8 cellular contexts compared by ENCODE assay signal in the genomic region with DNA sequence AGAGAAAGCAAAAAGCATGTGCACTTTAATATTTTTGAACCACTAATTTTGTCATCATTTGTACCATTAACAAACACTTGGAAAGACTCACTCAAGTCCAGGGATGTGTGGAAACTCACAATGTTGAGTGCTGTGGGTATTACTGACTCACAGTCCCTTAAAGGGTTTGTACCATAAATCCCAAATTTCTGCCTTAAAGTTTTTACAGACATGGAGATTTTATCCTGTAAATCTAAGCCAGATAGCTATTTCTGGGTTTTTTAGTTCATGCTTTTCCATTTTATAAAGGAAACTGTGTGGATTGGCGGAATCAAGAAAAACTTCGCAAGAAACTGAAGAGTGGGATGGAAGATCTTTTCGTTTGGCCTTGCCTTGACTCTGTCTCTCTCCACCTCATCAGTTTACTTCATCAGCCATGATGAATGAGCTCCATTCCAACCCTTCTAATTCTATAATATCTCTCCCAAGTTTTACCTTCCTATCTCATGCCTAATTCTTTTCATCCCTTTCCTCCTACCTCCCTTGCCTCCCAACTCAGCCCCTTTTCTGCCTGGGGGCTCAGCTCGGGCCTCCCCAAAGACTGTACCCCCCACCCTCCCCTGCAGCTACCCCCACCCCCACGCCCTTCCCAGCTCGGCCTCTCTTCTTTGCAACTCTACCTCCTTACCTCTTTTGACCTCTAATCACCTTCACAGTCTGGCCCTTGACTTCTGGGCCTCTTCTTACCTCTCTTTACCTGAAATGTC.
DNase-seq lines count a peak whose midpoint lies in the region; ATAC-seq, FAIRE-seq and TF ChIP-seq lines count a peak whose summit lies in the region.

No MANE protein-coding gene starts in this region.

- peak overlapping the region; percentile 79 for H3K27ac ChIP-seq in RWPE1
- H3K27ac ChIP-seq in pancreas = peak overlapping the region in 3 of 4 donors; percentile 98 to 100 (median 99)

- H3K36me3 ChIP-seq in GM06990 (ENCODE audit: control insufficient read depth, insufficient read depth, low read length) (no peaks in the 10 kb centered on the region; the same call in 1 of the 2 replicates), pancreas (no peaks in the 10 kb centered on the region)

- no peak for FAIRE-seq in pancreas (lab: Jason Lieb, UNC)

- DNase-seq in GM06990 (ENCODE audit: extremely low read depth, insufficient read length) (no peak), RWPE1 (ENCODE audit: low spot score) (no peak), epithelial cell of proximal tubule (ENCODE audit: low read depth) (no peak), pancreas (no peak), middle frontal gyrus (ENCODE audit: extremely low spot score, low spot score) (no peak), NCI-H82 treated with DMSO at 0.1 percent for 48 hours (lab: John Stamatoyannopoulos, UW; ENCODE audit: unreplicated experiment) (no peak)

- peak overlapping the region; percentile 97 for H3K4me3 ChIP-seq in GM06990 (replicated peaks; ENCODE audit: low read depth, low read length)
- H3K4me3 ChIP-seq in epithelial cell of proximal tubule (ENCODE audit: low read depth, low read length) = peak overlapping the region; percentile 74
- peak overlapping the region; percentile 31 to 99 (median 64) for H3K4me3 ChIP-seq in pancreas

- intact Hi-C loops in pancreas (cut with DNase I) = no loop called here

- TF ChIP-seq CTCF in GM06990 (IDR thresholded peaks at IDR 0.05; ENCODE audit: insufficient read depth, low read length, poor library complexity, severe bottlenecking) (no peak), RWPE1 (conservative IDR thresholded peaks at IDR 0.05; ENCODE audit: low read depth) (no peak), epithelial cell of proximal tubule (conservative IDR thresholded peaks at IDR 0.05; ENCODE audit: low read depth, low read length) (no peak), pancreas (IDR thresholded peaks at IDR 0.05) (no peak)

- WGBS in pancreas, 2 donors = 66 to 69% methylated on average over 6 of the region's 6 CpGs

- CTCF ChIA-PET in RWPE1 (lab: Yijun Ruan, JAX) = interaction anchor here (0.6 to 0.7 kb wide), 2 partner anchors 96 to 1549 kb away, joined by 3 to 7 read pairs; no protein-coding TSS in a partner anchor

- H3K9me3 ChIP-seq in pancreas = no peaks in the 10 kb centered on the region

- H3K27me3 ChIP-seq in GM06990 (replicated peaks; ENCODE audit: control insufficient read depth, insufficient read depth, low read length) (no peaks in the 10 kb centered on the region), pancreas (no peaks in the 10 kb centered on the region)

- POLR2A ChIA-PET in RWPE1 (lab: Yijun Ruan, JAX; ENCODE audit: low non-redundant PET) = no interaction called here

- H3K4me1 ChIP-seq in pancreas = peaks cover 9 to 35% (median 29%) of the 10 kb centered on the region in 3 donors

- no peak for ATAC-seq in pancreas
- no peak for ATAC-seq in GM18873 (IDR thresholded peaks at IDR 0.05; ENCODE audit: low FRiP score, unreplicated experiment)
- ATAC-seq in HG02610 (IDR thresholded peaks at IDR 0.05; ENCODE audit: unreplicated experiment) = no peak
